ENCODE assay signal across 1 cellular context in genomic region chr11:33912405-33913361, GRCh38.
TF ChIP-seq lines count a peak whose summit lies in the region.

No MANE protein-coding gene starts in this region.

TF ChIP-seq in SK-N-SH treated with all-trans-retinoic acid at 6 μM for 48 hours, 23 proteins besides CTCF, POLR2A, EP300 and RAD21 (continued from another document):
- no peak for TF ChIP-seq PATZ1 (CRISPR knock-in tag; IDR thresholded peaks at IDR 0.05; ENCODE audit: borderline replicate concordance)
- no peak for TF ChIP-seq CREB5 (CRISPR knock-in tag; IDR thresholded peaks at IDR 0.05; ENCODE audit: low read depth)
- no peak for TF ChIP-seq ZNF8 (CRISPR knock-in tag; IDR thresholded peaks at IDR 0.05)
- TF ChIP-seq CSRNP3 (CRISPR knock-in tag; IDR thresholded peaks at IDR 0.05), result no peak
